ENCODE assay signal across 26 cellular contexts in the genomic region with DNA sequence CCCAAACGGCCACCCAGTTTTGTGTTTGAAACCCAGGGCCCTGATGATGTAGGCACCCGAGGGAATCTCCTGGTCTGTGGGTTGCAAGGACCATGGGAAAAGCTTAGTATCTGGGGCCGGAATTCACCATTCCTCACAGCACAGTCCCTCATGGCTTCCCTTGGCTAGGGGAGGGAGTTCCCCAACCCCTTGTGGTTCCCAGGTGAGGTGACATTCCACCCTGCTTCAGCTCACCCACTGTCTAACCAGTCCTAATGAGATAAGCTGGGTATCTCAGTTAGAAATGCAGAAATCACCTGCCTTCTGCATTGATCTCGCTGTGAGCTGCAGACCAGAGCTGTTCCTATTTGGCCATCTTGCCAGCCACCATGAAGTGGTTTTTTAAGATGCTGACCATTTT.
"Had no signal": no experiment of that assay in that cellular context is flagged by ENCODE, and none has a peak within 500 bp of the region (broad histone marks: within the 10 kb centered on the region; RNA-seq: fewer than 3 reads in every experiment).

No MANE protein-coding gene starts in this region.

- H3K4me3 ChIP-seq: coronary artery, dorsolateral prefrontal cortex, esophagus squamous epithelium, gastrocnemius medialis, heart left ventricle, hepatocyte, left lung, lower lobe of right lung, mucosa of descending colon had no signal

- H3K4me2 ChIP-seq: hepatocyte had no signal

- H3K9me3 ChIP-seq: esophagus squamous epithelium, gastrocnemius medialis, left lung, lower lobe of right lung, mucosa of descending colon had no signal

- H3K4me3 Mint-ChIP-seq: mesothelial cell of epicardium had no signal

- H3K4me1 ChIP-seq: gastrocnemius medialis, heart left ventricle, left lung, lower lobe of right lung had no signal

- H3K27me3 ChIP-seq: dorsolateral prefrontal cortex, esophagus squamous epithelium, gastrocnemius medialis, hepatocyte, left lung had no signal

- H3K36me3 ChIP-seq: esophagus squamous epithelium, gastrocnemius medialis, heart left ventricle, left lung, lower lobe of right lung had no signal

- H3K79me2 ChIP-seq: hepatocyte had no signal

- ATAC-seq: esophagus mucosa, gastrocnemius medialis, heart left ventricle, left cardiac atrium, left lung, left ventricle myocardium superior, lower lobe of right lung, mucosa of descending colon had no signal

- H3K27ac Mint-ChIP-seq: mesothelial cell of epicardium had no signal

- FAIRE-seq: colon, endometrium, islet of Langerhans, keratinocyte had no signal

- H3K27ac ChIP-seq: coronary artery, dorsolateral prefrontal cortex, epithelial cell of prostate, esophagus squamous epithelium, gastrocnemius medialis, heart left ventricle, hepatocyte, left lung, lower lobe of right lung had no signal

- H2AFZ ChIP-seq: hepatocyte had no signal

- DNase-seq: dermis blood vessel endothelial cell; dorsolateral prefrontal cortex; effector CD4-positive, alpha-beta T cell; effector memory CD4-positive, alpha-beta T cell; erythroblast; esophagus squamous epithelium; foreskin fibroblast; foreskin melanocyte; gastrocnemius medialis; heart left ventricle; hypothalamus; left cardiac atrium; left lung; left ventricle myocardium superior; lower lobe of right lung; mesenchymal stem cell; mucosa of descending colon had no signal
